8 cellular contexts compared by ENCODE assay signal in the genomic region with DNA sequence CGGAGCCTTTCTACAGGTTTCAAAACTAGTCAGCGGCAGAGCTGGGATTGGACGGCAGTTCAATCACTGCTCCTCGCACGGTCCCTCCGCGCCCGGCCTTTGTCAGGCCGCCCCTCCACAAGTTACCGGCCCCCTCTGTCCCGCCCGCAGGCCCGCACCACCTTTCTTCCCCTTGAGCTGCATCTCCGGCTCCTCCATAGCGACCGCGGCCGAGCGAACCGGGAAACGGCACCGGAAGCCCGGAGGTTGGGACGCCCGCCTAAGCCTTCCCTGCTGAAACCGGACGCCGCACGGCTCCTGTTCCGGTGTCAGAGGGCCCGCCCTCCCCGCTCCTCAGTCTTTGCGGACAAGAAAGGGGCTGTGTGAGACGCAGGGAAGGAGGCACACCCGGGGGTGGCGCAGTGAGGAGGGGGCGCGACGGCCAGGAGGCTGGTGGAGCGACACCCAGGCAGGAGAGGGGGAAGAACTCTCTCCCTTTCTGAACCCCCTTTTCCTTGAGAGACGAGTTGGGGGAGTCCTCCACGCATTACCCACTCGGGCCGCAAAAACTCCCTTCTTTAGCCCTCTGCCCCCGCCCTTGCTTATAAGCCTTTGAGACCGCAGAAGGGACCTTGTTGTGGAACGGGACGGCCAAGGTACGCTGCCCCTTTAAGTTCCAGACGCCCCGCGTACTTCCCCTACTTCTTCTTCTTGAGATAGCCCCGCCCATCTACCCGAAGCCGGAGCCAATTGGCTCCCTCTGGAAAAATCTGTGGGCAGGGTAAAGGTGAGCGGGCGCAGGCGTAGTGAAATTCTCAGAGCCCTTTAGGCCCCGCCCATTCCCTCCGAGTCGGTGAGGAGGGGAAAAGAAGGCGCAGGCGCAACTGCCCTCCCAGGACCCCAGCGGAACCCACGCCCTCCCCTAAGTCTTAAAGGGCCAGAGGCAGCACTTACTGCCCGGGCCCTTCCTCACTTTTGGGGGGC. TPM values are rescaled to one million over a fixed set of nuclear protein-coding genes. Genes with fewer than 3 reads are reported as not detected.
DNase-seq lines count a peak whose midpoint lies in the region; ATAC-seq, FAIRE-seq and TF ChIP-seq lines count a peak whose summit lies in the region.

Gene BORCS8 (minus strand): TSS at position 233 of the 963 bp plus-strand sequence. CDS start 35 bp downstream, at position 198.
Gene RFXANK (plus strand): TSS at position 339 of the 963 bp plus-strand sequence. CDS start 1,689 bp downstream, outside the sequence.

- no peaks in the 10 kb centered on the region for H3K9me3 ChIP-seq in adipocyte (ENCODE audit: control insufficient read depth, low read length)
- no peaks in the 10 kb centered on the region for H3K9me3 ChIP-seq in pancreas
- H3K9me3 ChIP-seq in tibial artery = no peaks in the 10 kb centered on the region

- peak; percentile 91 for ATAC-seq in HG02798 (IDR thresholded peaks at IDR 0.05; ENCODE audit: poor library complexity, unreplicated experiment)
- ATAC-seq in Right ventricle myocardium superior (ENCODE audit: poor library complexity) = peak; percentile 96
- peak; percentile 94 to 98 (median 95) for ATAC-seq in pancreas

- 0 to 1% methylated on average over 57 to 64 of the region's 66 CpGs for WGBS in pancreas, 2 donors

- peak; percentile 97 for FAIRE-seq in pancreas (lab: Jason Lieb, UNC)

- no peaks in the 10 kb centered on the region for H3K27me3 ChIP-seq in adipocyte (replicated peaks; ENCODE audit: control insufficient read depth, insufficient read depth, low read length)
- H3K27me3 ChIP-seq in pancreas = no peaks in the 10 kb centered on the region
- H3K27me3 ChIP-seq in tibial artery = no peaks in the 10 kb centered on the region

- DNase-seq in NCI-H1436 (lab: John Stamatoyannopoulos, UW) (peak; percentile 99), T follicular helper cell (ENCODE audit: low read depth) (peak; percentile 98), adipocyte (ENCODE audit: low read depth) (peak; percentile 100), Right ventricle myocardium superior (peak; percentile 99), pancreas (peak; percentile 95 to 99 (median 99)), tibial artery (peak; percentile 99 to 100)

- H3K4me3 ChIP-seq in GM12875 (ENCODE audit: low read depth, low read length) = peak within 1 kb of the TSS; percentile 96
- H3K4me3 ChIP-seq in adipocyte (ENCODE audit: low read length) = peak within 1 kb of the TSS; percentile 94
- peak within 1 kb of the TSS; percentile 68 to 93 (median 80) for H3K4me3 ChIP-seq in pancreas
- peak within 1 kb of the TSS; percentile 85 to 93 for H3K4me3 ChIP-seq in tibial artery

- peak within 1 kb of the TSS; percentile 98 to 100 (median 99) for H3K27ac ChIP-seq in pancreas
- peak within 1 kb of the TSS; percentile 98 to 99 for H3K27ac ChIP-seq in tibial artery

- TF ChIP-seq CTCF in GM12875 (IDR thresholded peaks at IDR 0.05; ENCODE audit: borderline replicate concordance, insufficient read depth, low read depth, low read length) = no peak
- TF ChIP-seq CTCF in pancreas (IDR thresholded peaks at IDR 0.05) = no peak
- peak in 1 of 2 experiments; percentile 26 for TF ChIP-seq CTCF in tibial artery (IDR thresholded peaks at IDR 0.05)

- intact Hi-C loops in Right ventricle myocardium superior (cut with DNase I) = no loop called here
- intact Hi-C loops in pancreas (cut with DNase I) = no loop called here
- intact Hi-C loops in tibial artery (cut with DNase I; ENCODE audit: low total_unique reads) = no loop called here

- H3K9ac ChIP-seq in adipocyte (ENCODE audit: low read length) = peak within 1 kb of the TSS; percentile 100

- H3K4me1 ChIP-seq in adipocyte (ENCODE audit: control insufficient read depth, insufficient read depth, low read length) = peaks cover 32% of the 10 kb centered on the region
- H3K4me1 ChIP-seq in pancreas = peaks cover 11 to 20% (median 18%) of the 10 kb centered on the region in 3 donors
- peaks cover 0 to 54% (median 36%) of the 10 kb centered on the region in 4 donors for H3K4me1 ChIP-seq in tibial artery

- peaks cover 6% of the 10 kb centered on the region for H3K36me3 ChIP-seq in adipocyte (ENCODE audit: control insufficient read depth, insufficient read depth, low read length, severe bottlenecking)
- H3K36me3 ChIP-seq in pancreas = no peaks in the 10 kb centered on the region
- peaks cover 4 to 24% (median 9%) of the 10 kb centered on the region in 3 donors for H3K36me3 ChIP-seq in tibial artery

RNA-seq across cellular contexts. Expression of gene BORCS8, which starts in this region (rescaled TPM):
- total RNA-seq in Right ventricle myocardium superior = 21.0 TPM
- total RNA-seq in pancreas = 10 to 100 TPM in 4 of 6 donors, 1 to 10 TPM in 2; 7.2 to 13.7 (median 10.3) TPM
- 10 to 100 TPM; 25.9 to 28.9 TPM for polyA plus RNA-seq in pancreas

RNA-seq across cellular contexts. Expression of gene RFXANK, which starts in this region (rescaled TPM):
- total RNA-seq in Right ventricle myocardium superior = 33.9 TPM
- 10 to 100 TPM; 21.0 to 40.4 (median 30.8) TPM for total RNA-seq in pancreas
- polyA plus RNA-seq in pancreas = 100 to 1,000 TPM in 1 of 2 donors, 10 to 100 TPM in 1; 83.1 to 111 TPM

Comparison
In these comparisons a context has a peak if more than half of its experiments do, and no peak if none do; other contexts are left out.
1. Peak in every context shown above with its lines: DNase-seq, ATAC-seq, H3K4me3 ChIP-seq and H3K27ac ChIP-seq.